10 cellular contexts compared by ENCODE assay signal in genomic region chr5:23012842-23013241, GRCh38.
DNase-seq lines count a peak whose midpoint lies in the region; ATAC-seq, FAIRE-seq and TF ChIP-seq lines count a peak whose summit lies in the region.
"Had no signal": no experiment of that assay in that cellular context is flagged by ENCODE, and none has a peak within 500 bp of the region (broad histone marks: within the 10 kb centered on the region; RNA-seq: fewer than 3 reads in every experiment).

No MANE protein-coding gene starts in this region.

- CTCF ChIA-PET in A549 (lab: Yijun Ruan, JAX) = no interaction called here
- CTCF ChIA-PET in WTC11 (lab: Charles Lee) = no interaction called here
- CTCF ChIA-PET in GM10248 (lab: Yijun Ruan, JAX) = interaction anchor here (1.1 kb wide), 1 partner anchor 10 kb away, joined by 3 read pairs; no protein-coding TSS in a partner anchor

- no peaks in the 10 kb centered on the region for H3K9me2 ChIP-seq in OCI-LY1 (ENCODE audit: low read depth, low read length)

- ATAC-seq in A549 (no peak), GM18907 (IDR thresholded peaks at IDR 0.05; ENCODE audit: unreplicated experiment) (peak; percentile 68), WTC11 (no peak)

- H3K36me3 Mint-ChIP-seq in WTC11 = no peaks in the 10 kb centered on the region

- H3K9ac ChIP-seq in OCI-LY1 (ENCODE audit: low read length) = peak overlapping the region; percentile 64

- peak overlapping the region; percentile 91 for H2AFZ ChIP-seq in OCI-LY1 (ENCODE audit: low read length)

- H3F3A ChIP-seq in OCI-LY1 (ENCODE audit: insufficient read depth, low read length) = no peaks in the 10 kb centered on the region

- H3K27me3 Mint-ChIP-seq in WTC11 (ENCODE audit: low read depth) = no peaks in the 10 kb centered on the region

- no peaks in the 10 kb centered on the region for H3K9me3 Mint-ChIP-seq in WTC11

- H4K20me1 ChIP-seq in OCI-LY1 (ENCODE audit: insufficient read depth, low read length) = no peaks in the 10 kb centered on the region

- WGBS in A549 (ENCODE audit: missing lambda C conversion rate) = 7% methylated on average over 5 of the region's 5 CpGs
- WGBS in esophagus squamous epithelium, 2 donors = 16 to 22% methylated on average over 5 of the region's 5 CpGs

- no peaks in the 10 kb centered on the region for H3K79me2 ChIP-seq in OCI-LY1 (ENCODE audit: insufficient read depth, low read length)

- TF ChIP-seq POLR2A in A549 (IDR thresholded peaks at IDR 0.05; ENCODE audit: low read length) (no peak), esophagus squamous epithelium (IDR thresholded peaks at IDR 0.05) (no peak), uterus (IDR thresholded peaks at IDR 0.05) (no peak)

- H3K27ac ChIP-seq in A549 (no peak overlapping the region), OCI-LY1 (ENCODE audit: low read depth, low read length, poor library complexity, severe bottlenecking) (peak overlapping the region; percentile 87), esophagus squamous epithelium (peak overlapping the region in 2 of 4 donors; percentile 5 to 38), uterus (no peak overlapping the region)

- H3K27me3 ChIP-seq in OCI-LY1 (ENCODE audit: insufficient read depth, low read length) (no peaks in the 10 kb centered on the region), esophagus squamous epithelium (no peaks in the 10 kb centered on the region), uterus (no peaks in the 10 kb centered on the region)

- peak overlapping the region; percentile 31; the same call in 2 of the 3 replicates for H3K4me3 ChIP-seq in A549
- H3K4me3 ChIP-seq in OCI-LY1 (ENCODE audit: low read depth, low read length, poor library complexity, severe bottlenecking) = peak overlapping the region; percentile 58
- H3K4me3 ChIP-seq in esophagus squamous epithelium = peak overlapping the region; percentile 10 to 53 (median 34)
- H3K4me3 ChIP-seq in uterus = peak overlapping the region in 1 of 2 donors; percentile 1

- POLR2A ChIA-PET in A549 (lab: Yijun Ruan, JAX) = no interaction called here
- POLR2A ChIA-PET in WTC11 (lab: Charles Lee) = no interaction called here
- POLR2A ChIA-PET in GM10248 (lab: Yijun Ruan, JAX) = no interaction called here

- TF ChIP-seq EP300 in A549 (IDR thresholded peaks at IDR 0.05) = no peak

- H3K9me3 ChIP-seq in A549 (no peaks in the 10 kb centered on the region), OCI-LY1 (ENCODE audit: low read length) (no peaks in the 10 kb centered on the region), esophagus squamous epithelium (no peaks in the 10 kb centered on the region), uterus (no peaks in the 10 kb centered on the region)

- intact Hi-C loops in esophagus squamous epithelium (cut with DNase I) = no loop called here
- intact Hi-C loops in uterus (cut with DNase I; ENCODE audit: low total_unique reads) = no loop called here

- no peak overlapping the region for H3K27ac Mint-ChIP-seq in WTC11

- H3K4me3 Mint-ChIP-seq in WTC11 = no peak overlapping the region

- H3K4me1 Mint-ChIP-seq in WTC11 = no peaks in the 10 kb centered on the region; the same call in 1 of the 2 replicates

- TF ChIP-seq RAD21 in A549 (conservative IDR thresholded peaks at IDR 0.05 in 1 of 2, IDR thresholded peaks at IDR 0.05 in 1 of 2) = no peak

- H3K4me2 ChIP-seq in A549 (peak overlapping the region; percentile 72), OCI-LY1 (ENCODE audit: low read length) (peak overlapping the region; percentile 74)

- no peak for DNase-seq in A549 (ENCODE audit: low read depth in 1 of 2, low spot score in 1 of 2)
- no peak for DNase-seq in esophagus squamous epithelium (lab: John Stamatoyannopoulos, UW)
- no peak for DNase-seq in uterus
- DNase-seq in middle frontal gyrus (ENCODE audit: extremely low spot score, low spot score) = no peak
- no peak for DNase-seq in WTC11 (ENCODE audit: low spot score)
- DNase-seq in GM10248 (ENCODE audit: extremely low spot score) = no peak
- DNase-seq: EL, Kasumi-1 had no signal

- H3K36me3 ChIP-seq in OCI-LY1 (ENCODE audit: insufficient read depth, low read length) (no peaks in the 10 kb centered on the region), esophagus squamous epithelium (no peaks in the 10 kb centered on the region), uterus (no peaks in the 10 kb centered on the region)

- H3K4me1 ChIP-seq in A549 = no peaks in the 10 kb centered on the region
- peaks cover 33% of the 10 kb centered on the region for H3K4me1 ChIP-seq in OCI-LY1 (ENCODE audit: insufficient read depth, low read length, severe bottlenecking)
- peaks cover 0 to 5% (median 0%) of the 10 kb centered on the region in 3 donors for H3K4me1 ChIP-seq in esophagus squamous epithelium
- H3K4me1 ChIP-seq in uterus = no peaks in the 10 kb centered on the region

- TF ChIP-seq CTCF in A549 (IDR thresholded peaks at IDR 0.05) (no peak), OCI-LY1 (IDR thresholded peaks at IDR 0.05; ENCODE audit: low read length) (no peak), esophagus squamous epithelium (IDR thresholded peaks at IDR 0.05) (no peak), uterus (IDR thresholded peaks at IDR 0.05) (no peak), WTC11 (IDR thresholded peaks at IDR 0.05) (no peak), GM10248 (IDR thresholded peaks at IDR 0.05; ENCODE audit: control extremely low read depth, extremely low read depth, low read depth, missing control alignments) (no peak)

- no peak for FAIRE-seq in A549 (lab: Jason Lieb, UNC)

TF ChIP-seq in A549, 52 proteins besides CTCF, POLR2A, EP300 and RAD21 (continues in another document):
- no peak for TF ChIP-seq ZSCAN20 (CRISPR knock-in tag; IDR thresholded peaks at IDR 0.05)
- no peak for TF ChIP-seq BCL3 (IDR thresholded peaks at IDR 0.05)
- TF ChIP-seq NFE2L2 (conservative IDR thresholded peaks at IDR 0.05; ENCODE audit: low read length) = no peak
- TF ChIP-seq GATA3 (IDR thresholded peaks at IDR 0.05; ENCODE audit: borderline replicate concordance) = no peak
- no peak for TF ChIP-seq MAZ (IDR thresholded peaks at IDR 0.05; ENCODE audit: borderline replicate concordance, low read depth, low read length)
- no peak for TF ChIP-seq ESRRA (IDR thresholded peaks at IDR 0.05; ENCODE audit: borderline replicate concordance, low read length)
- TF ChIP-seq HOXB13 (CRISPR knock-in tag; IDR thresholded peaks at IDR 0.05; ENCODE audit: low read depth) = no peak
- TF ChIP-seq KDM1A (IDR thresholded peaks at IDR 0.05; ENCODE audit: low read depth) = no peak
- no peak for TF ChIP-seq SREBF2 (IDR thresholded peaks at IDR 0.05)
- TF ChIP-seq NR3C1 (IDR thresholded peaks at IDR 0.05) = no peak

TF ChIP-seq in WTC11, 78 proteins besides CTCF, POLR2A, EP300 and RAD21 (continues in another document):
- TF ChIP-seq AFF4 (CRISPR knock-in tag; IDR thresholded peaks at IDR 0.05; ENCODE audit: borderline replicate concordance) (no peak), GABPB1 (CRISPR knock-in tag; IDR thresholded peaks at IDR 0.05) (no peak), TEAD4 (CRISPR knock-in tag; IDR thresholded peaks at IDR 0.05) (no peak), MLX (CRISPR knock-in tag; IDR thresholded peaks at IDR 0.05) (no peak), ZNF423 (CRISPR knock-in tag; IDR thresholded peaks at IDR 0.05) (no peak), ZSCAN18 (CRISPR knock-in tag; IDR thresholded peaks at IDR 0.05) (no peak), CDX4 (CRISPR knock-in tag; IDR thresholded peaks at IDR 0.05; ENCODE audit: borderline replicate concordance) (no peak)
